ENCODE assay signal across 10 cellular contexts in the genomic region with DNA sequence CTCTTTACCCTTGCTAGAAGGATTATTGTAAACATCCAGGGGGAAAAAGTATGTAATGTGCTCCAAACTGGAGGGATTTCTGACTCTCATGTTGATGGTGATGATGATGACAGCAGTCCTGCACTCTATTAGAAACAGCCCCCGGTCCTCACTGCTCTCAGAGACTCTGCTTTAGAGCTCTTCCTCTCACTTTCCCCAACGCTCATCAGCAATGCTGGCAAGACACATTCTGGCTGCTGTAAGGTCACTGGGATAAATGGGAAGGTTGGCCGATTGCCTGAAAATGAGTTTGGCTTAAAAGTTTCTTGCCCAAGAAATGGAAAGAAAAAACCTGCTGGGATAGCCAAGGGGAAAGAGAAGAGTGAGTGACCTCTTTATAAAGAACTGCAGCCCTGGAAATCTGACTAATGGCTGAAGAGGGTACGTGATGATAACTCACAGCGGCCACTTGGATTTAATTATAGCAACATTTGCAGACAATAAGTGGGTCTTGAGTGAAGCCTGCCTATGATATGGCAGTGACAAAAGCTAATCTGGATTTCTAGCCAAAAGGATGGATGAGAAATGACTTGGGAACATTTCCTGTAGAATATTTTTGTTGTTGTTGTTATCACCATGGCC.
"Had no signal": no experiment of that assay in that cellular context is flagged by ENCODE, and none has a peak within 500 bp of the region (broad histone marks: within the 10 kb centered on the region; RNA-seq: fewer than 3 reads in every experiment).

No MANE protein-coding gene starts in this region.

- H3K36me3 ChIP-seq: prostate gland, thoracic aorta had no signal

- ATAC-seq: activated CD4-positive, CD25-positive, alpha-beta regulatory T cell treated with anti-CD3 and anti-CD28 coated beads, Interleukin-2, amount 50 U/mL, for 24 hours; effector memory CD8-positive, alpha-beta T cell; mucosa of descending colon; naive thymus-derived CD8-positive, alpha-beta T cell had no signal

- DNase-seq: amniotic stem cell; cerebellar nuclear complex; effector memory CD8-positive, alpha-beta T cell; mucosa of descending colon; naive thymus-derived CD8-positive, alpha-beta T cell; occipital lobe; stimulated activated CD4-positive, alpha-beta T cell treated with anti-CD3 and anti-CD28 coated beads, Interleukin-2, amount 100 ng/mL, for 48 hours had no signal

- H3K4me1 ChIP-seq: prostate gland had no signal

- H3K9me3 ChIP-seq: prostate gland, thoracic aorta had no signal

- H3K4me3 ChIP-seq: mucosa of descending colon, prostate gland, thoracic aorta had no signal
